ENCODE assay signal across 1 cellular context in the genomic region with DNA sequence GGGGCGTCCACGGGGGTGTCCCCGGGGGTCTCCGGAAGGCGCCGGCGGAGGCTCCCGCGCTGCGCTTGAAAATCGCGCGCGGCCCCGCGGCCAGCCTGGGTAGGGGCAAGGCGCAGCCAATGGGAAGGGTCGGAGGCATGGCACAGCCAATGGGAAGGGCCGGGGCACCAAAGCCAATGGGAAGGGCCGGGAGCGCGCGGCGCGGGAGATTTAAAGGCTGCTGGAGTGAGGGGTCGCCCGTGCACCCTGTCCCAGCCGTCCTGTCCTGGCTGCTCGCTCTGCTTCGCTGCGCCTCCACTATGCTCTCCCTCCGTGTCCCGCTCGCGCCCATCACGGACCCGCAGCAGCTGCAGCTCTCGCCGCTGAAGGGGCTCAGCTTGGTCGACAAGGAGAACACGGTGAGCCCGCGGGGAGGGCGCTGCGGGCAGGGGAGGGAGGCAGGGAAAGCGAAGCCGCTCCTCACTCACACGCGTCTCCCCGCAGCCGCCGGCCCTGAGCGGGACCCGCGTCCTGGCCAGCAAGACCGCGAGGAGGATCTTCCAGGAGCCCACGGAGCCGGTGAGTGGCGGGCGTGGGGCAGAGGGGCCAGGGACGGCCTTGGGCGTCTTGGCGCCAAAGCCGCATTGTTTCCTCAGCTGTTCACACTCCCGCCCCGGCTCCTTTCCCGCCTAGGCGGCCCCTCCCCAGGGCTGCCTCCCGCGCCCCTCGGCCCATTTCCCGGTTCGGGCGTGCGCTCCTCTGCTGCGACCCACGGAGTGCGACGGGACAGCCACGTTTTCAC.
TF ChIP-seq lines count a peak whose summit lies in the region.

A gene (plus strand): TSS at position 240 of the 781 bp plus-strand sequence. CDS start 60 bp downstream, at position 300.

TF ChIP-seq in K562, 482 proteins besides CTCF, POLR2A, EP300 and RAD21 (continued from another document and continues in another):
- TF ChIP-seq, protein P1, sequence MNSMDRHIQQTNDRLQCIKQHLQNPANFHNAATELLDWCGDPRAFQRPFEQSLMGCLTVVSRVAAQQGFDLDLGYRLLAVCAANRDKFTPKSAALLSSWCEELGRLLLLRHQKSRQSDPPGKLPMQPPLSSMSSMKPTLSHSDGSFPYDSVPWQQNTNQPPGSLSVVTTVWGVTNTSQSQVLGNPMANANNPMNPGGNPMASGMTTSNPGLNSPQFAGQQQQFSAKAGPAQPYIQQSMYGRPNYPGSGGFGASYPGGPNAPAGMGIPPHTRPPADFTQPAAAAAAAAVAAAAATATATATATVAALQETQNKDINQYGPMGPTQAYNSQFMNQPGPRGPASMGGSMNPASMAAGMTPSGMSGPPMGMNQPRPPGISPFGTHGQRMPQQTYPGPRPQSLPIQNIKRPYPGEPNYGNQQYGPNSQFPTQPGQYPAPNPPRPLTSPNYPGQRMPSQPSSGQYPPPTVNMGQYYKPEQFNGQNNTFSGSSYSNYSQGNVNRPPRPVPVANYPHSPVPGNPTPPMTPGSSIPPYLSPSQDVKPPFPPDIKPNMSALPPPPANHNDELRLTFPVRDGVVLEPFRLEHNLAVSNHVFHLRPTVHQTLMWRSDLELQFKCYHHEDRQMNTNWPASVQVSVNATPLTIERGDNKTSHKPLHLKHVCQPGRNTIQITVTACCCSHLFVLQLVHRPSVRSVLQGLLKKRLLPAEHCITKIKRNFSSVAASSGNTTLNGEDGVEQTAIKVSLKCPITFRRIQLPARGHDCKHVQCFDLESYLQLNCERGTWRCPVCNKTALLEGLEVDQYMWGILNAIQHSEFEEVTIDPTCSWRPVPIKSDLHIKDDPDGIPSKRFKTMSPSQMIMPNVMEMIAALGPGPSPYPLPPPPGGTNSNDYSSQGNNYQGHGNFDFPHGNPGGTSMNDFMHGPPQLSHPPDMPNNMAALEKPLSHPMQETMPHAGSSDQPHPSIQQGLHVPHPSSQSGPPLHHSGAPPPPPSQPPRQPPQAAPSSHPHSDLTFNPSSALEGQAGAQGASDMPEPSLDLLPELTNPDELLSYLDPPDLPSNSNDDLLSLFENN (IDR thresholded peaks at IDR 0.05; ENCODE audit: low read depth in 2 of 2, low read length in 2 of 2) = peak in 1 of 2 experiments; percentile 69; a peak in 1 of 4 replicates
- peak; percentile 89; the same call in 1 of the 2 replicates for TF ChIP-seq HNRNPL (IDR thresholded peaks at IDR 0.05; ENCODE audit: low read depth, low read length)
- no peak for TF ChIP-seq ZZZ3 (IDR thresholded peaks at IDR 0.05)
- TF ChIP-seq, protein P2, sequence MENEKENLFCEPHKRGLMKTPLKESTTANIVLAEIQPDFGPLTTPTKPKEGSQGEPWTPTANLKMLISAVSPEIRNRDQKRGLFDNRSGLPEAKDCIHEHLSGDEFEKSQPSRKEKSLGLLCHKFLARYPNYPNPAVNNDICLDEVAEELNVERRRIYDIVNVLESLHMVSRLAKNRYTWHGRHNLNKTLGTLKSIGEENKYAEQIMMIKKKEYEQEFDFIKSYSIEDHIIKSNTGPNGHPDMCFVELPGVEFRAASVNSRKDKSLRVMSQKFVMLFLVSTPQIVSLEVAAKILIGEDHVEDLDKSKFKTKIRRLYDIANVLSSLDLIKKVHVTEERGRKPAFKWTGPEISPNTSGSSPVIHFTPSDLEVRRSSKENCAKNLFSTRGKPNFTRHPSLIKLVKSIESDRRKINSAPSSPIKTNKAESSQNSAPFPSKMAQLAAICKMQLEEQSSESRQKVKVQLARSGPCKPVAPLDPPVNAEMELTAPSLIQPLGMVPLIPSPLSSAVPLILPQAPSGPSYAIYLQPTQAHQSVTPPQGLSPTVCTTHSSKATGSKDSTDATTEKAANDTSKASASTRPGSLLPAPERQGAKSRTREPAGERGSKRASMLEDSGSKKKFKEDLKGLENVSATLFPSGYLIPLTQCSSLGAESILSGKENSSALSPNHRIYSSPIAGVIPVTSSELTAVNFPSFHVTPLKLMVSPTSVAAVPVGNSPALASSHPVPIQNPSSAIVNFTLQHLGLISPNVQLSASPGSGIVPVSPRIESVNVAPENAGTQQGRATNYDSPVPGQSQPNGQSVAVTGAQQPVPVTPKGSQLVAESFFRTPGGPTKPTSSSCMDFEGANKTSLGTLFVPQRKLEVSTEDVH (IDR thresholded peaks at IDR 0.05; ENCODE audit: low read depth, partially characterized antibody) = peak; percentile 93
- TF ChIP-seq RBM22 (IDR thresholded peaks at IDR 0.05; ENCODE audit: low read depth, low read length, poor library complexity, severe bottlenecking) = peak; percentile 99
- no peak for TF ChIP-seq ETV6 (IDR thresholded peaks at IDR 0.05; ENCODE audit: borderline replicate concordance in 1 of 2, low read depth in 2 of 2, low read length in 1 of 2)
- TF ChIP-seq ETV6 (CRISPR knock-in tag; IDR thresholded peaks at IDR 0.05; ENCODE audit: borderline replicate concordance) = 0 out of 2 replicates have a peak, but pooled peaks have one; percentile 79
- TF ChIP-seq CTBP1 (IDR thresholded peaks at IDR 0.05; ENCODE audit: borderline replicate concordance) = peak; percentile 36; the same call in 1 of the 2 replicates
- TF ChIP-seq ETV5 (CRISPR knock-in tag; IDR thresholded peaks at IDR 0.05; ENCODE audit: low read depth) = peak; percentile 20; the same call in 1 of the 2 replicates
- TF ChIP-seq POLR3G (IDR thresholded peaks at IDR 0.05; ENCODE audit: extremely low read depth, insufficient read length, insufficient replicate concordance) = no peak
- TF ChIP-seq, protein P3, sequence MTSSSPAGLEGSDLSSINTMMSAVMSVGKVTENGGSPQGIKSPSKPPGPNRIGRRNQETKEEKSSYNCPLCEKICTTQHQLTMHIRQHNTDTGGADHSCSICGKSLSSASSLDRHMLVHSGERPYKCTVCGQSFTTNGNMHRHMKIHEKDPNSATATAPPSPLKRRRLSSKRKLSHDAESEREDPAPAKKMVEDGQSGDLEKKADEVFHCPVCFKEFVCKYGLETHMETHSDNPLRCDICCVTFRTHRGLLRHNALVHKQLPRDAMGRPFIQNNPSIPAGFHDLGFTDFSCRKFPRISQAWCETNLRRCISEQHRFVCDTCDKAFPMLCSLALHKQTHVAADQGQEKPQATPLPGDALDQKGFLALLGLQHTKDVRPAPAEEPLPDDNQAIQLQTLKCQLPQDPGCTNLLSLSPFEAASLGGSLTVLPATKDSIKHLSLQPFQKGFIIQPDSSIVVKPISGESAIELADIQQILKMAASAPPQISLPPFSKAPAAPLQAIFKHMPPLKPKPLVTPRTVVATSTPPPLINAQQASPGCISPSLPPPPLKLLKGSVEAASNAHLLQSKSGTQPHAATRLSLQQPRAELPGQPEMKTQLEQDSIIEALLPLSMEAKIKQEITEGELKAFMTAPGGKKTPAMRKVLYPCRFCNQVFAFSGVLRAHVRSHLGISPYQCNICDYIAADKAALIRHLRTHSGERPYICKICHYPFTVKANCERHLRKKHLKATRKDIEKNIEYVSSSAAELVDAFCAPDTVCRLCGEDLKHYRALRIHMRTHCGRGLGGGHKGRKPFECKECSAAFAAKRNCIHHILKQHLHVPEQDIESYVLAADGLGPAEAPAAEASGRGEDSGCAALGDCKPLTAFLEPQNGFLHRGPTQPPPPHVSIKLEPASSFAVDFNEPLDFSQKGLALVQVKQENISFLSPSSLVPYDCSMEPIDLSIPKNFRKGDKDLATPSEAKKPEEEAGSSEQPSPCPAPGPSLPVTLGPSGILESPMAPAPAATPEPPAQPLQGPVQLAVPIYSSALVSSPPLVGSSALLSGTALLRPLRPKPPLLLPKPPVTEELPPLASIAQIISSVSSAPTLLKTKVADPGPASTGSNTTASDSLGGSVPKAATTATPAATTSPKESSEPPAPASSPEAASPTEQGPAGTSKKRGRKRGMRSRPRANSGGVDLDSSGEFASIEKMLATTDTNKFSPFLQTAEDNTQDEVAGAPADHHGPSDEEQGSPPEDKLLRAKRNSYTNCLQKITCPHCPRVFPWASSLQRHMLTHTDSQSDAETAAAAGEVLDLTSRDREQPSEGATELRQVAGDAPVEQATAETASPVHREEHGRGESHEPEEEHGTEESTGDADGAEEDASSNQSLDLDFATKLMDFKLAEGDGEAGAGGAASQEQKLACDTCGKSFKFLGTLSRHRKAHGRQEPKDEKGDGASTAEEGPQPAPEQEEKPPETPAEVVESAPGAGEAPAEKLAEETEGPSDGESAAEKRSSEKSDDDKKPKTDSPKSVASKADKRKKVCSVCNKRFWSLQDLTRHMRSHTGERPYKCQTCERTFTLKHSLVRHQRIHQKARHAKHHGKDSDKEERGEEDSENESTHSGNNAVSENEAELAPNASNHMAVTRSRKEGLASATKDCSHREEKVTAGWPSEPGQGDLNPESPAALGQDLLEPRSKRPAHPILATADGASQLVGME (CRISPR knock-in tag; IDR thresholded peaks at IDR 0.05) = no peak
- TF ChIP-seq SUPT5H (IDR thresholded peaks at IDR 0.05) = peak; percentile 98
- 0 out of 2 replicates have a peak, but pooled peaks have one; percentile 41 for TF ChIP-seq RUNX1 (IDR thresholded peaks at IDR 0.05; ENCODE audit: low read depth)
- TF ChIP-seq HMGN3 (IDR thresholded peaks at IDR 0.05; ENCODE audit: borderline replicate concordance, extremely low read depth, insufficient read length, low read depth, low read length) = peak; percentile 80
- TF ChIP-seq NUFIP1 (IDR thresholded peaks at IDR 0.05; ENCODE audit: partially characterized antibody) = no peak
- peak; percentile 78 for TF ChIP-seq TAF9B (IDR thresholded peaks at IDR 0.05; ENCODE audit: partially characterized antibody)
- TF ChIP-seq E2F3 (CRISPR knock-in tag; IDR thresholded peaks at IDR 0.05) = peak; percentile 96; the same call in 1 of the 2 replicates
- TF ChIP-seq GABPB1 (CRISPR knock-in tag; IDR thresholded peaks at IDR 0.05) = peak; percentile 63; the same call in 1 of the 2 replicates
- TF ChIP-seq, protein P4, sequence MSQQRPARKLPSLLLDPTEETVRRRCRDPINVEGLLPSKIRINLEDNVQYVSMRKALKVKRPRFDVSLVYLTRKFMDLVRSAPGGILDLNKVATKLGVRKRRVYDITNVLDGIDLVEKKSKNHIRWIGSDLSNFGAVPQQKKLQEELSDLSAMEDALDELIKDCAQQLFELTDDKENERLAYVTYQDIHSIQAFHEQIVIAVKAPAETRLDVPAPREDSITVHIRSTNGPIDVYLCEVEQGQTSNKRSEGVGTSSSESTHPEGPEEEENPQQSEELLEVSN (IDR thresholded peaks at IDR 0.05; ENCODE audit: borderline replicate concordance in 1 of 2, extremely low read depth in 1 of 2, insufficient read depth in 1 of 2, insufficient read length in 1 of 2, low read depth in 1 of 2, low read length in 1 of 2, poor library complexity in 1 of 2, severe bottlenecking in 1 of 2) = peak; percentile 92 to 94
- TF ChIP-seq GTF2A2 (tag; IDR thresholded peaks at IDR 0.05) = peak; percentile 65; the same call in 1 of the 2 replicates
- TF ChIP-seq NONO (IDR thresholded peaks at IDR 0.05; ENCODE audit: low read depth in 2 of 2, low read length in 1 of 2) = peak in 1 of 2 experiments; percentile 89; a peak in 2 of 4 replicates
- TF ChIP-seq FOXM1 (IDR thresholded peaks at IDR 0.05; ENCODE audit: low read depth) = peak; percentile 91
- TF ChIP-seq FOXM1 (CRISPR knock-in tag; IDR thresholded peaks at IDR 0.05; ENCODE audit: low read depth) = peak; percentile 95
- no peak for TF ChIP-seq POLR3A (IDR thresholded peaks at IDR 0.05; ENCODE audit: borderline replicate concordance, extremely low read depth, insufficient read depth, insufficient read length)
- no peak for TF ChIP-seq BACH1 (tag; IDR thresholded peaks at IDR 0.05)
- peak; percentile 68; the same call in 1 of the 2 replicates for TF ChIP-seq ZBTB1 (CRISPR knock-in tag; IDR thresholded peaks at IDR 0.05; ENCODE audit: borderline replicate concordance, low read depth)
- TF ChIP-seq, protein P5, sequence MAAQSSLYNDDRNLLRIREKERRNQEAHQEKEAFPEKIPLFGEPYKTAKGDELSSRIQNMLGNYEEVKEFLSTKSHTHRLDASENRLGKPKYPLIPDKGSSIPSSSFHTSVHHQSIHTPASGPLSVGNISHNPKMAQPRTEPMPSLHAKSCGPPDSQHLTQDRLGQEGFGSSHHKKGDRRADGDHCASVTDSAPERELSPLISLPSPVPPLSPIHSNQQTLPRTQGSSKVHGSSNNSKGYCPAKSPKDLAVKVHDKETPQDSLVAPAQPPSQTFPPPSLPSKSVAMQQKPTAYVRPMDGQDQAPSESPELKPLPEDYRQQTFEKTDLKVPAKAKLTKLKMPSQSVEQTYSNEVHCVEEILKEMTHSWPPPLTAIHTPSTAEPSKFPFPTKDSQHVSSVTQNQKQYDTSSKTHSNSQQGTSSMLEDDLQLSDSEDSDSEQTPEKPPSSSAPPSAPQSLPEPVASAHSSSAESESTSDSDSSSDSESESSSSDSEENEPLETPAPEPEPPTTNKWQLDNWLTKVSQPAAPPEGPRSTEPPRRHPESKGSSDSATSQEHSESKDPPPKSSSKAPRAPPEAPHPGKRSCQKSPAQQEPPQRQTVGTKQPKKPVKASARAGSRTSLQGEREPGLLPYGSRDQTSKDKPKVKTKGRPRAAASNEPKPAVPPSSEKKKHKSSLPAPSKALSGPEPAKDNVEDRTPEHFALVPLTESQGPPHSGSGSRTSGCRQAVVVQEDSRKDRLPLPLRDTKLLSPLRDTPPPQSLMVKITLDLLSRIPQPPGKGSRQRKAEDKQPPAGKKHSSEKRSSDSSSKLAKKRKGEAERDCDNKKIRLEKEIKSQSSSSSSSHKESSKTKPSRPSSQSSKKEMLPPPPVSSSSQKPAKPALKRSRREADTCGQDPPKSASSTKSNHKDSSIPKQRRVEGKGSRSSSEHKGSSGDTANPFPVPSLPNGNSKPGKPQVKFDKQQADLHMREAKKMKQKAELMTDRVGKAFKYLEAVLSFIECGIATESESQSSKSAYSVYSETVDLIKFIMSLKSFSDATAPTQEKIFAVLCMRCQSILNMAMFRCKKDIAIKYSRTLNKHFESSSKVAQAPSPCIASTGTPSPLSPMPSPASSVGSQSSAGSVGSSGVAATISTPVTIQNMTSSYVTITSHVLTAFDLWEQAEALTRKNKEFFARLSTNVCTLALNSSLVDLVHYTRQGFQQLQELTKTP (IDR thresholded peaks at IDR 0.05; ENCODE audit: low read depth in 1 of 2, partially characterized antibody in 2 of 2) = peak in 1 of 2 experiments; percentile 36
- TF ChIP-seq, protein P6, sequence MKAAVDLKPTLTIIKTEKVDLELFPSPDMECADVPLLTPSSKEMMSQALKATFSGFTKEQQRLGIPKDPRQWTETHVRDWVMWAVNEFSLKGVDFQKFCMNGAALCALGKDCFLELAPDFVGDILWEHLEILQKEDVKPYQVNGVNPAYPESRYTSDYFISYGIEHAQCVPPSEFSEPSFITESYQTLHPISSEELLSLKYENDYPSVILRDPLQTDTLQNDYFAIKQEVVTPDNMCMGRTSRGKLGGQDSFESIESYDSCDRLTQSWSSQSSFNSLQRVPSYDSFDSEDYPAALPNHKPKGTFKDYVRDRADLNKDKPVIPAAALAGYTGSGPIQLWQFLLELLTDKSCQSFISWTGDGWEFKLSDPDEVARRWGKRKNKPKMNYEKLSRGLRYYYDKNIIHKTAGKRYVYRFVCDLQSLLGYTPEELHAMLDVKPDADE (conservative IDR thresholded peaks at IDR 0.05; ENCODE audit: control insufficient read depth, low read depth, low read length) = peak; percentile 92
- TF ChIP-seq CBFB (CRISPR knock-in tag; IDR thresholded peaks at IDR 0.05) = peak; percentile 85; the same call in 1 of the 2 replicates
